1 cellular context compared by ENCODE assay signal in genomic region chr3:187746059-187746453, GRCh38.
TF ChIP-seq lines count a peak whose summit lies in the region.

No MANE protein-coding gene starts in this region.

TF ChIP-seq in K562, 482 proteins besides CTCF, POLR2A, EP300 and RAD21 (continues in another document):
- TF ChIP-seq NEUROD1 (IDR thresholded peaks at IDR 0.05; ENCODE audit: borderline replicate concordance, low read depth, low read length, partially characterized antibody): no peak
- TF ChIP-seq HBP1 (CRISPR knock-in tag; IDR thresholded peaks at IDR 0.05): peak; percentile 58; the same call in 1 of the 2 replicates
- TF ChIP-seq, protein P1, sequence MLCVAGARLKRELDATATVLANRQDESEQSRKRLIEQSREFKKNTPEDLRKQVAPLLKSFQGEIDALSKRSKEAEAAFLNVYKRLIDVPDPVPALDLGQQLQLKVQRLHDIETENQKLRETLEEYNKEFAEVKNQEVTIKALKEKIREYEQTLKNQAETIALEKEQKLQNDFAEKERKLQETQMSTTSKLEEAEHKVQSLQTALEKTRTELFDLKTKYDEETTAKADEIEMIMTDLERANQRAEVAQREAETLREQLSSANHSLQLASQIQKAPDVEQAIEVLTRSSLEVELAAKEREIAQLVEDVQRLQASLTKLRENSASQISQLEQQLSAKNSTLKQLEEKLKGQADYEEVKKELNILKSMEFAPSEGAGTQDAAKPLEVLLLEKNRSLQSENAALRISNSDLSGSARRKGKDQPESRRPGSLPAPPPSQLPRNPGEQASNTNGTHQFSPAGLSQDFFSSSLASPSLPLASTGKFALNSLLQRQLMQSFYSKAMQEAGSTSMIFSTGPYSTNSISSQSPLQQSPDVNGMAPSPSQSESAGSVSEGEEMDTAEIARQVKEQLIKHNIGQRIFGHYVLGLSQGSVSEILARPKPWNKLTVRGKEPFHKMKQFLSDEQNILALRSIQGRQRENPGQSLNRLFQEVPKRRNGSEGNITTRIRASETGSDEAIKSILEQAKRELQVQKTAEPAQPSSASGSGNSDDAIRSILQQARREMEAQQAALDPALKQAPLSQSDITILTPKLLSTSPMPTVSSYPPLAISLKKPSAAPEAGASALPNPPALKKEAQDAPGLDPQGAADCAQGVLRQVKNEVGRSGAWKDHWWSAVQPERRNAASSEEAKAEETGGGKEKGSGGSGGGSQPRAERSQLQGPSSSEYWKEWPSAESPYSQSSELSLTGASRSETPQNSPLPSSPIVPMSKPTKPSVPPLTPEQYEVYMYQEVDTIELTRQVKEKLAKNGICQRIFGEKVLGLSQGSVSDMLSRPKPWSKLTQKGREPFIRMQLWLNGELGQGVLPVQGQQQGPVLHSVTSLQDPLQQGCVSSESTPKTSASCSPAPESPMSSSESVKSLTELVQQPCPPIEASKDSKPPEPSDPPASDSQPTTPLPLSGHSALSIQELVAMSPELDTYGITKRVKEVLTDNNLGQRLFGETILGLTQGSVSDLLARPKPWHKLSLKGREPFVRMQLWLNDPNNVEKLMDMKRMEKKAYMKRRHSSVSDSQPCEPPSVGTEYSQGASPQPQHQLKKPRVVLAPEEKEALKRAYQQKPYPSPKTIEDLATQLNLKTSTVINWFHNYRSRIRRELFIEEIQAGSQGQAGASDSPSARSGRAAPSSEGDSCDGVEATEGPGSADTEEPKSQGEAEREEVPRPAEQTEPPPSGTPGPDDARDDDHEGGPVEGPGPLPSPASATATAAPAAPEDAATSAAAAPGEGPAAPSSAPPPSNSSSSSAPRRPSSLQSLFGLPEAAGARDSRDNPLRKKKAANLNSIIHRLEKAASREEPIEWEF (CRISPR knock-in tag; IDR thresholded peaks at IDR 0.05): 0 out of 2 replicates have a peak, but pooled peaks have one; percentile 3
- TF ChIP-seq PHB2 (IDR thresholded peaks at IDR 0.05; ENCODE audit: low read depth): no peak
- TF ChIP-seq HLTF (IDR thresholded peaks at IDR 0.05): 0 out of 2 replicates have a peak, but pooled peaks have one; percentile 78
- TF ChIP-seq CREB5 (CRISPR knock-in tag; IDR thresholded peaks at IDR 0.05): peak; percentile 66; the same call in 1 of the 2 replicates
- no peak for TF ChIP-seq ZBTB8A (IDR thresholded peaks at IDR 0.05; ENCODE audit: partially characterized antibody)
- TF ChIP-seq ZNF551 (CRISPR knock-in tag; IDR thresholded peaks at IDR 0.05): 0 out of 2 replicates have a peak, but pooled peaks have one; percentile 7
- TF ChIP-seq KDM5B (IDR thresholded peaks at IDR 0.05; ENCODE audit: insufficient replicate concordance, low read depth, low read length): peak; percentile 10
- TF ChIP-seq, protein P2, sequence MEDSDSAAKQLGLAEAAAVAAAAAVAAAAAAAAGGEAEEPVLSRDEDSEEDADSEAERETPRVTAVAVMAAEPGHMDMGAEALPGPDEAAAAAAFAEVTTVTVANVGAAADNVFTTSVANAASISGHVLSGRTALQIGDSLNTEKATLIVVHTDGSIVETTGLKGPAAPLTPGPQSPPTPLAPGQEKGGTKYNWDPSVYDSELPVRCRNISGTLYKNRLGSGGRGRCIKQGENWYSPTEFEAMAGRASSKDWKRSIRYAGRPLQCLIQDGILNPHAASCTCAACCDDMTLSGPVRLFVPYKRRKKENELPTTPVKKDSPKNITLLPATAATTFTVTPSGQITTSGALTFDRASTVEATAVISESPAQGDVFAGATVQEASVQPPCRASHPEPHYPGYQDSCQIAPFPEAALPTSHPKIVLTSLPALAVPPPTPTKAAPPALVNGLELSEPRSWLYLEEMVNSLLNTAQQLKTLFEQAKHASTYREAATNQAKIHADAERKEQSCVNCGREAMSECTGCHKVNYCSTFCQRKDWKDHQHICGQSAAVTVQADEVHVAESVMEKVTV (CRISPR knock-in tag; IDR thresholded peaks at IDR 0.05): no peak
- 0 out of 2 replicates have a peak, but pooled peaks have one; percentile 6 for TF ChIP-seq ZNF696 (CRISPR knock-in tag; conservative IDR thresholded peaks at IDR 0.05)
- TF ChIP-seq MBD1 (CRISPR knock-in tag; IDR thresholded peaks at IDR 0.05): no peak
- TF ChIP-seq LEF1 (IDR thresholded peaks at IDR 0.05): no peak
- TF ChIP-seq BCL6 (CRISPR knock-in tag; IDR thresholded peaks at IDR 0.05): no peak
- TF ChIP-seq, protein P3, sequence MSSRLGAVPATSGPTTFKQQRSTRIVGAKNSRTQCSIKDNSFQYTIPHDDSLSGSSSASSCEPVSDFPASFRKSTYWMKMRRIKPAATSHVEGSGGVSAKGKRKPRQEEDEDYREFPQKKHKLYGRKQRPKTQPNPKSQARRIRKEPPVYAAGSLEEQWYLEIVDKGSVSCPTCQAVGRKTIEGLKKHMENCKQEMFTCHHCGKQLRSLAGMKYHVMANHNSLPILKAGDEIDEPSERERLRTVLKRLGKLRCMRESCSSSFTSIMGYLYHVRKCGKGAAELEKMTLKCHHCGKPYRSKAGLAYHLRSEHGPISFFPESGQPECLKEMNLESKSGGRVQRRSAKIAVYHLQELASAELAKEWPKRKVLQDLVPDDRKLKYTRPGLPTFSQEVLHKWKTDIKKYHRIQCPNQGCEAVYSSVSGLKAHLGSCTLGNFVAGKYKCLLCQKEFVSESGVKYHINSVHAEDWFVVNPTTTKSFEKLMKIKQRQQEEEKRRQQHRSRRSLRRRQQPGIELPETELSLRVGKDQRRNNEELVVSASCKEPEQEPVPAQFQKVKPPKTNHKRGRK (tag; IDR thresholded peaks at IDR 0.05): peak; percentile 59; the same call in 1 of the 2 replicates
- TF ChIP-seq LARP7 (IDR thresholded peaks at IDR 0.05): peak; percentile 66; the same call in 1 of the 2 replicates
- TF ChIP-seq, protein P4, sequence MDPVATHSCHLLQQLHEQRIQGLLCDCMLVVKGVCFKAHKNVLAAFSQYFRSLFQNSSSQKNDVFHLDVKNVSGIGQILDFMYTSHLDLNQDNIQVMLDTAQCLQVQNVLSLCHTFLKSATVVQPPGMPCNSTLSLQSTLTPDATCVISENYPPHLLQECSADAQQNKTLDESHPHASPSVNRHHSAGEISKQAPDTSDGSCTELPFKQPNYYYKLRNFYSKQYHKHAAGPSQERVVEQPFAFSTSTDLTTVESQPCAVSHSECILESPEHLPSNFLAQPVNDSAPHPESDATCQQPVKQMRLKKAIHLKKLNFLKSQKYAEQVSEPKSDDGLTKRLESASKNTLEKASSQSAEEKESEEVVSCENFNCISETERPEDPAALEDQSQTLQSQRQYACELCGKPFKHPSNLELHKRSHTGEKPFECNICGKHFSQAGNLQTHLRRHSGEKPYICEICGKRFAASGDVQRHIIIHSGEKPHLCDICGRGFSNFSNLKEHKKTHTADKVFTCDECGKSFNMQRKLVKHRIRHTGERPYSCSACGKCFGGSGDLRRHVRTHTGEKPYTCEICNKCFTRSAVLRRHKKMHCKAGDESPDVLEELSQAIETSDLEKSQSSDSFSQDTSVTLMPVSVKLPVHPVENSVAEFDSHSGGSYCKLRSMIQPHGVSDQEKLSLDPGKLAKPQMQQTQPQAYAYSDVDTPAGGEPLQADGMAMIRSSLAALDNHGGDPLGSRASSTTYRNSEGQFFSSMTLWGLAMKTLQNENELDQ (CRISPR knock-in tag; IDR thresholded peaks at IDR 0.05; ENCODE audit: borderline replicate concordance): no peak
- TF ChIP-seq, protein P5, sequence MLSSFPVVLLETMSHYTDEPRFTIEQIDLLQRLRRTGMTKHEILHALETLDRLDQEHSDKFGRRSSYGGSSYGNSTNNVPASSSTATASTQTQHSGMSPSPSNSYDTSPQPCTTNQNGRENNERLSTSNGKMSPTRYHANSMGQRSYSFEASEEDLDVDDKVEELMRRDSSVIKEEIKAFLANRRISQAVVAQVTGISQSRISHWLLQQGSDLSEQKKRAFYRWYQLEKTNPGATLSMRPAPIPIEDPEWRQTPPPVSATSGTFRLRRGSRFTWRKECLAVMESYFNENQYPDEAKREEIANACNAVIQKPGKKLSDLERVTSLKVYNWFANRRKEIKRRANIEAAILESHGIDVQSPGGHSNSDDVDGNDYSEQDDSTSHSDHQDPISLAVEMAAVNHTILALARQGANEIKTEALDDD (IDR thresholded peaks at IDR 0.05): no peak
- TF ChIP-seq ELF2 (CRISPR knock-in tag; IDR thresholded peaks at IDR 0.05): peak; percentile 76; the same call in 1 of the 2 replicates
- peak; percentile 89; the same call in 1 of the 2 replicates for TF ChIP-seq THRB (CRISPR knock-in tag; conservative IDR thresholded peaks at IDR 0.05)
- TF ChIP-seq, protein P6, sequence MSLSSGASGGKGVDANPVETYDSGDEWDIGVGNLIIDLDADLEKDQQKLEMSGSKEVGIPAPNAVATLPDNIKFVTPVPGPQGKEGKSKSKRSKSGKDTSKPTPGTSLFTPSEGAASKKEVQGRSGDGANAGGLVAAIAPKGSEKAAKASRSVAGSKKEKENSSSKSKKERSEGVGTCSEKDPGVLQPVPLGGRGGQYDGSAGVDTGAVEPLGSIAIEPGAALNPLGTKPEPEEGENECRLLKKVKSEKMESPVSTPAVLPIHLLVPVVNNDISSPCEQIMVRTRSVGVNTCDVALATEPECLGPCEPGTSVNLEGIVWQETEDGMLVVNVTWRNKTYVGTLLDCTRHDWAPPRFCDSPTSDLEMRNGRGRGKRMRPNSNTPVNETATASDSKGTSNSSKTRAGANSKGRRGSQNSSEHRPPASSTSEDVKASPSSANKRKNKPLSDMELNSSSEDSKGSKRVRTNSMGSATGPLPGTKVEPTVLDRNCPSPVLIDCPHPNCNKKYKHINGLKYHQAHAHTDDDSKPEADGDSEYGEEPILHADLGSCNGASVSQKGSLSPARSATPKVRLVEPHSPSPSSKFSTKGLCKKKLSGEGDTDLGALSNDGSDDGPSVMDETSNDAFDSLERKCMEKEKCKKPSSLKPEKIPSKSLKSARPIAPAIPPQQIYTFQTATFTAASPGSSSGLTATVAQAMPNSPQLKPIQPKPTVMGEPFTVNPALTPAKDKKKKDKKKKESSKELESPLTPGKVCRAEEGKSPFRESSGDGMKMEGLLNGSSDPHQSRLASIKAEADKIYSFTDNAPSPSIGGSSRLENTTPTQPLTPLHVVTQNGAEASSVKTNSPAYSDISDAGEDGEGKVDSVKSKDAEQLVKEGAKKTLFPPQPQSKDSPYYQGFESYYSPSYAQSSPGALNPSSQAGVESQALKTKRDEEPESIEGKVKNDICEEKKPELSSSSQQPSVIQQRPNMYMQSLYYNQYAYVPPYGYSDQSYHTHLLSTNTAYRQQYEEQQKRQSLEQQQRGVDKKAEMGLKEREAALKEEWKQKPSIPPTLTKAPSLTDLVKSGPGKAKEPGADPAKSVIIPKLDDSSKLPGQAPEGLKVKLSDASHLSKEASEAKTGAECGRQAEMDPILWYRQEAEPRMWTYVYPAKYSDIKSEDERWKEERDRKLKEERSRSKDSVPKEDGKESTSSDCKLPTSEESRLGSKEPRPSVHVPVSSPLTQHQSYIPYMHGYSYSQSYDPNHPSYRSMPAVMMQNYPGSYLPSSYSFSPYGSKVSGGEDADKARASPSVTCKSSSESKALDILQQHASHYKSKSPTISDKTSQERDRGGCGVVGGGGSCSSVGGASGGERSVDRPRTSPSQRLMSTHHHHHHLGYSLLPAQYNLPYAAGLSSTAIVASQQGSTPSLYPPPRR (CRISPR knock-in tag; IDR thresholded peaks at IDR 0.05; ENCODE audit: borderline replicate concordance): no peak
- TF ChIP-seq ZBTB26 (CRISPR knock-in tag; IDR thresholded peaks at IDR 0.05): peak; percentile 85
- peak; percentile 3; the same call in 1 of the 2 replicates for TF ChIP-seq MTA2 (IDR thresholded peaks at IDR 0.05; ENCODE audit: low read depth)
- no peak for TF ChIP-seq SRSF7 (optimal IDR thresholded peaks at IDR 0.05; ENCODE audit: low read depth, low read length)
- TF ChIP-seq NFRKB (IDR thresholded peaks at IDR 0.05; ENCODE audit: low read depth): peak; percentile 89
- no peak for TF ChIP-seq KLF16 (IDR thresholded peaks at IDR 0.05)
